19 cellular contexts compared by ENCODE assay signal in the genomic region with DNA sequence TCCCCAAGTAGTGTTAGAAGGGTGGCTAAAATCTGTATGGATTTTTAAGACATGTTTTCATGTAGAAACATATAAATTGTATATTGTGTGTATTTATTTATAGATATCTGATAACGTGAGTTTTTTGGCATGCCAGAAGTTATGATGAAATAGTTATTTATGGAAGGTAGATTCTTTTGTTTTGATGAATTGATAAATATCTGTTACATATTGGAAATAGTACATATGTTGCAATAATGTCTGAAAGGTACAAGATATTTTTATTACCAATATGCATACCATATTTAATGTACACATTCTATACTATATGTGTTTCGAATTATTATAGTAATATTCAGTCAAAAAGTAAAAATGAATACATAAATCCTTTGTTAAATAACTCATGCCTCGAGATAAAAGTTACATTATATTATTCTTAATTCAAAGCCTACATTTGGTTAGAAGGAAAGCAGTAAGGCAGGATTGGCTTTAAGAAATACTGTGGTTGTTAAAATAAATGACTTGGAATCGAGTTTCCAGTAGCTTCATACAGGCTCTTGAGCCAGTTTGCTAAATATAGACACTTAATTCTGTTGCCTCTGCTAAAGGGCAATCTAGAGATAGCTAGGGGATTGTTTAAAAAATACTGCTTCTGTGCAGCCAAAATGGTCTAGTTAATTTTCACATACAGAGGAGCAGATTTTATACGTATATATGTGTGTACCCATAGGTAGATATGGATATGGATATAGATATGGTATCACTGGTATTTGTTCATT.
"Had no signal": no experiment of that assay in that cellular context is flagged by ENCODE, and none has a peak within 500 bp of the region (broad histone marks: within the 10 kb centered on the region; RNA-seq: fewer than 3 reads in every experiment).

No MANE protein-coding gene starts in this region.

- H3K4me2 ChIP-seq: smooth muscle cell had no signal

- H3K36me3 ChIP-seq: heart right ventricle, lower lobe of right lung, upper lobe of left lung, uterus had no signal

- DNase-seq: effector CD4-positive, alpha-beta T cell; foreskin melanocyte; heart right ventricle; hypothalamus; kidney glomerular epithelial cell; lower lobe of right lung; midbrain; naive B cell; nephron progenitor cell; psoas muscle; retina; stimulated activated CD4-positive, alpha-beta T cell treated with anti-CD3 and anti-CD28 coated beads, Interleukin-2, amount 100 ng/mL, for 48 hours; stimulated activated naive CD4-positive, alpha-beta T cell treated with Interleukin-2 at 50 U/mL for 16 hours; upper lobe of left lung; uterus had no signal

- H3K9me3 ChIP-seq: heart right ventricle, lower lobe of right lung, psoas muscle, upper lobe of left lung, uterus had no signal

- H3K4me1 ChIP-seq: lower lobe of right lung, psoas muscle, upper lobe of left lung, uterus had no signal

- FAIRE-seq: islet of Langerhans had no signal

- H3K27ac ChIP-seq: coronary artery, lower lobe of right lung, psoas muscle, upper lobe of left lung, uterus had no signal

- H3K27me3 ChIP-seq: heart right ventricle, upper lobe of left lung, uterus had no signal

- ATAC-seq: left lobe of liver, lower lobe of right lung, psoas muscle had no signal

- H3K4me3 ChIP-seq: coronary artery, heart right ventricle, lower lobe of right lung, psoas muscle, smooth muscle cell, upper lobe of left lung, uterus had no signal
